In genomic region chr5:54612711-54613110, GRCh38 we compare ENCODE assay signal across 1 cellular context.
TF ChIP-seq lines count a peak whose summit lies in the region.

No MANE protein-coding gene starts in this region.

TF ChIP-seq in H1, 55 proteins besides CTCF, POLR2A, EP300 and RAD21:
- TF ChIP-seq NRF1 (IDR thresholded peaks at IDR 0.05; ENCODE audit: low read depth, low read length) (no peak), SIN3A (conservative IDR thresholded peaks at IDR 0.05 in 1 of 2, IDR thresholded peaks at IDR 0.05 in 1 of 2; ENCODE audit: low read depth in 1 of 2, low read length in 2 of 2) (no peak), CBX5 (IDR thresholded peaks at IDR 0.05; ENCODE audit: low read depth, low read length) (no peak), BACH1 (IDR thresholded peaks at IDR 0.05; ENCODE audit: low read length) (no peak), GTF2F1 (IDR thresholded peaks at IDR 0.05; ENCODE audit: borderline replicate concordance, low read depth, low read length) (no peak)
- TF ChIP-seq, protein P1, sequence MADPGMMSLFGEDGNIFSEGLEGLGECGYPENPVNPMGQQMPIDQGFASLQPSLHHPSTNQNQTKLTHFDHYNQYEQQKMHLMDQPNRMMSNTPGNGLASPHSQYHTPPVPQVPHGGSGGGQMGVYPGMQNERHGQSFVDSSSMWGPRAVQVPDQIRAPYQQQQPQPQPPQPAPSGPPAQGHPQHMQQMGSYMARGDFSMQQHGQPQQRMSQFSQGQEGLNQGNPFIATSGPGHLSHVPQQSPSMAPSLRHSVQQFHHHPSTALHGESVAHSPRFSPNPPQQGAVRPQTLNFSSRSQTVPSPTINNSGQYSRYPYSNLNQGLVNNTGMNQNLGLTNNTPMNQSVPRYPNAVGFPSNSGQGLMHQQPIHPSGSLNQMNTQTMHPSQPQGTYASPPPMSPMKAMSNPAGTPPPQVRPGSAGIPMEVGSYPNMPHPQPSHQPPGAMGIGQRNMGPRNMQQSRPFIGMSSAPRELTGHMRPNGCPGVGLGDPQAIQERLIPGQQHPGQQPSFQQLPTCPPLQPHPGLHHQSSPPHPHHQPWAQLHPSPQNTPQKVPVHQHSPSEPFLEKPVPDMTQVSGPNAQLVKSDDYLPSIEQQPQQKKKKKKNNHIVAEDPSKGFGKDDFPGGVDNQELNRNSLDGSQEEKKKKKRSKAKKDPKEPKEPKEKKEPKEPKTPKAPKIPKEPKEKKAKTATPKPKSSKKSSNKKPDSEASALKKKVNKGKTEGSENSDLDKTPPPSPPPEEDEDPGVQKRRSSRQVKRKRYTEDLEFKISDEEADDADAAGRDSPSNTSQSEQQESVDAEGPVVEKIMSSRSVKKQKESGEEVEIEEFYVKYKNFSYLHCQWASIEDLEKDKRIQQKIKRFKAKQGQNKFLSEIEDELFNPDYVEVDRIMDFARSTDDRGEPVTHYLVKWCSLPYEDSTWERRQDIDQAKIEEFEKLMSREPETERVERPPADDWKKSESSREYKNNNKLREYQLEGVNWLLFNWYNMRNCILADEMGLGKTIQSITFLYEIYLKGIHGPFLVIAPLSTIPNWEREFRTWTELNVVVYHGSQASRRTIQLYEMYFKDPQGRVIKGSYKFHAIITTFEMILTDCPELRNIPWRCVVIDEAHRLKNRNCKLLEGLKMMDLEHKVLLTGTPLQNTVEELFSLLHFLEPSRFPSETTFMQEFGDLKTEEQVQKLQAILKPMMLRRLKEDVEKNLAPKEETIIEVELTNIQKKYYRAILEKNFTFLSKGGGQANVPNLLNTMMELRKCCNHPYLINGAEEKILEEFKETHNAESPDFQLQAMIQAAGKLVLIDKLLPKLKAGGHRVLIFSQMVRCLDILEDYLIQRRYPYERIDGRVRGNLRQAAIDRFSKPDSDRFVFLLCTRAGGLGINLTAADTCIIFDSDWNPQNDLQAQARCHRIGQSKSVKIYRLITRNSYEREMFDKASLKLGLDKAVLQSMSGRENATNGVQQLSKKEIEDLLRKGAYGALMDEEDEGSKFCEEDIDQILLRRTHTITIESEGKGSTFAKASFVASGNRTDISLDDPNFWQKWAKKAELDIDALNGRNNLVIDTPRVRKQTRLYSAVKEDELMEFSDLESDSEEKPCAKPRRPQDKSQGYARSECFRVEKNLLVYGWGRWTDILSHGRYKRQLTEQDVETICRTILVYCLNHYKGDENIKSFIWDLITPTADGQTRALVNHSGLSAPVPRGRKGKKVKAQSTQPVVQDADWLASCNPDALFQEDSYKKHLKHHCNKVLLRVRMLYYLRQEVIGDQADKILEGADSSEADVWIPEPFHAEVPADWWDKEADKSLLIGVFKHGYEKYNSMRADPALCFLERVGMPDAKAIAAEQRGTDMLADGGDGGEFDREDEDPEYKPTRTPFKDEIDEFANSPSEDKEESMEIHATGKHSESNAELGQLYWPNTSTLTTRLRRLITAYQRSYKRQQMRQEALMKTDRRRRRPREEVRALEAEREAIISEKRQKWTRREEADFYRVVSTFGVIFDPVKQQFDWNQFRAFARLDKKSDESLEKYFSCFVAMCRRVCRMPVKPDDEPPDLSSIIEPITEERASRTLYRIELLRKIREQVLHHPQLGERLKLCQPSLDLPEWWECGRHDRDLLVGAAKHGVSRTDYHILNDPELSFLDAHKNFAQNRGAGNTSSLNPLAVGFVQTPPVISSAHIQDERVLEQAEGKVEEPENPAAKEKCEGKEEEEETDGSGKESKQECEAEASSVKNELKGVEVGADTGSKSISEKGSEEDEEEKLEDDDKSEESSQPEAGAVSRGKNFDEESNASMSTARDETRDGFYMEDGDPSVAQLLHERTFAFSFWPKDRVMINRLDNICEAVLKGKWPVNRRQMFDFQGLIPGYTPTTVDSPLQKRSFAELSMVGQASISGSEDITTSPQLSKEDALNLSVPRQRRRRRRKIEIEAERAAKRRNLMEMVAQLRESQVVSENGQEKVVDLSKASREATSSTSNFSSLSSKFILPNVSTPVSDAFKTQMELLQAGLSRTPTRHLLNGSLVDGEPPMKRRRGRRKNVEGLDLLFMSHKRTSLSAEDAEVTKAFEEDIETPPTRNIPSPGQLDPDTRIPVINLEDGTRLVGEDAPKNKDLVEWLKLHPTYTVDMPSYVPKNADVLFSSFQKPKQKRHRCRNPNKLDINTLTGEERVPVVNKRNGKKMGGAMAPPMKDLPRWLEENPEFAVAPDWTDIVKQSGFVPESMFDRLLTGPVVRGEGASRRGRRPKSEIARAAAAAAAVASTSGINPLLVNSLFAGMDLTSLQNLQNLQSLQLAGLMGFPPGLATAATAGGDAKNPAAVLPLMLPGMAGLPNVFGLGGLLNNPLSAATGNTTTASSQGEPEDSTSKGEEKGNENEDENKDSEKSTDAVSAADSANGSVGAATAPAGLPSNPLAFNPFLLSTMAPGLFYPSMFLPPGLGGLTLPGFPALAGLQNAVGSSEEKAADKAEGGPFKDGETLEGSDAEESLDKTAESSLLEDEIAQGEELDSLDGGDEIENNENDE (IDR thresholded peaks at IDR 0.05; ENCODE audit: insufficient replicate concordance, low read length), result no peak
- TF ChIP-seq, protein P2, sequence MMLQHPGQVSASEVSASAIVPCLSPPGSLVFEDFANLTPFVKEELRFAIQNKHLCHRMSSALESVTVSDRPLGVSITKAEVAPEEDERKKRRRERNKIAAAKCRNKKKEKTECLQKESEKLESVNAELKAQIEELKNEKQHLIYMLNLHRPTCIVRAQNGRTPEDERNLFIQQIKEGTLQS (IDR thresholded peaks at IDR 0.05; ENCODE audit: insufficient read depth, low read depth, low read length), result no peak
TF ChIP-seq in H1: peak in this region for 0.
